ENCODE assay signal across 1 cellular context in genomic region chr17:58184308-58184985, GRCh38.
TF ChIP-seq lines count a peak whose summit lies in the region.

No MANE protein-coding gene starts in this region.

TF ChIP-seq in K562, 482 proteins besides CTCF, POLR2A, EP300 and RAD21 (continued from another document):
- TF ChIP-seq ZBTB12 (CRISPR knock-in tag; IDR thresholded peaks at IDR 0.05) (no peak), HOXB6 (CRISPR knock-in tag; IDR thresholded peaks at IDR 0.05; ENCODE audit: borderline replicate concordance) (no peak), TEAD1 (CRISPR knock-in tag; IDR thresholded peaks at IDR 0.05) (0 out of 4 replicates have a peak, but pooled peaks of 1 of the 2 experiments have one; percentile 6), SMC3 (conservative IDR thresholded peaks at IDR 0.05; ENCODE audit: insufficient read depth, low read depth, low read length) (no peak), ZSCAN29 (IDR thresholded peaks at IDR 0.05) (no peak), ZNF79 (CRISPR knock-in tag; IDR thresholded peaks at IDR 0.05; ENCODE audit: low read depth) (no peak), ZNF224 (CRISPR knock-in tag; IDR thresholded peaks at IDR 0.05) (no peak), MAFK (IDR thresholded peaks at IDR 0.05; ENCODE audit: low read length) (peak; percentile 30; the same call in 1 of the 2 replicates), ZBTB2 (IDR thresholded peaks at IDR 0.05) (no peak), ZNF311 (CRISPR knock-in tag; IDR thresholded peaks at IDR 0.05) (no peak; the same call in 1 of the 2 replicates), BRD9 (IDR thresholded peaks at IDR 0.05; ENCODE audit: low read depth, partially characterized antibody) (no peak), TOE1 (IDR thresholded peaks at IDR 0.05; ENCODE audit: borderline replicate concordance) (no peak), TOE1 (CRISPR knock-in tag; IDR thresholded peaks at IDR 0.05; ENCODE audit: borderline replicate concordance, low read depth) (peak; percentile 55; the same call in 1 of the 2 replicates), HEY1 (CRISPR knock-in tag; IDR thresholded peaks at IDR 0.05; ENCODE audit: borderline replicate concordance) (no peak), PCBP1 (IDR thresholded peaks at IDR 0.05; ENCODE audit: low read depth, low read length, poor library complexity, severe bottlenecking) (no peak), ZNF134 (CRISPR knock-in tag; conservative IDR thresholded peaks at IDR 0.05) (no peak), E2F3 (CRISPR knock-in tag; IDR thresholded peaks at IDR 0.05) (no peak), ATF1 (CRISPR knock-in tag; IDR thresholded peaks at IDR 0.05) (no peak), ATF1 (tag; IDR thresholded peaks at IDR 0.05) (no peak), SRSF9 (IDR thresholded peaks at IDR 0.05; ENCODE audit: borderline replicate concordance, low read depth, low read length) (no peak), ETV6 (IDR thresholded peaks at IDR 0.05; ENCODE audit: borderline replicate concordance in 1 of 2, low read depth in 2 of 2, low read length in 1 of 2) (no peak), ETV6 (CRISPR knock-in tag; IDR thresholded peaks at IDR 0.05; ENCODE audit: borderline replicate concordance) (no peak), PYGO2 (tag; IDR thresholded peaks at IDR 0.05) (0 out of 2 replicates have a peak, but pooled peaks have one; percentile 9), SREBF2 (CRISPR knock-in tag; IDR thresholded peaks at IDR 0.05) (no peak), PCBP2 (IDR thresholded peaks at IDR 0.05; ENCODE audit: low read depth, low read length, poor library complexity, severe bottlenecking) (no peak), HDAC3 (IDR thresholded peaks at IDR 0.05; ENCODE audit: borderline replicate concordance, partially characterized antibody) (no peak), PURB (CRISPR knock-in tag; IDR thresholded peaks at IDR 0.05; ENCODE audit: low read depth) (no peak)
